ENCODE assay signal across 8 cellular contexts in the genomic region with DNA sequence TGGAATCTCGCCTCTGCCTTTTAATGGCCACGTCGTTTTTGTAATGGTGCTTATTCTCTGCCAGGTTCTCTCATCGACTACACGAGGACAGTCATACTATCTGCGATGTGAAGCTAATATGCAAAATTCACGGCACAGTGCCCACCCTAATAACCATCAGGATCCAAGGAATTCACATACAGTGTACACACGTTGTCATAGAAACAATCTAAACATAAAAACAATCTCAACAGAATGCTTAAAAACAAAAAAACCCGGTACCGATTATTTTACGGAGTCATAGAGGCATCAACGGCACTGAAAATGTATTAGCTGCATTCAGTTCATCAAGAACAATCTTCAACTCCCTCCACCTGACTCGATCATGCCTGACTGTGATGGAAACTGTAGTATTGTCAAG. TPM values are rescaled to one million over a fixed set of nuclear protein-coding genes. Genes with fewer than 3 reads are reported as not detected.
DNase-seq lines count a peak whose midpoint lies in the region; ATAC-seq, FAIRE-seq and TF ChIP-seq lines count a peak whose summit lies in the region.

No MANE protein-coding gene starts in this region.

- DNase-seq in heart left ventricle: no peak
- no peak for DNase-seq in Right ventricle myocardium inferior (ENCODE audit: missing footprints)
- no peak for DNase-seq in HL-60 (ENCODE audit: low read depth in 1 of 2, low spot score in 1 of 2)
- peak; percentile 35 for DNase-seq in astrocyte (ENCODE audit: low read depth)
- DNase-seq in kidney epithelial cell (ENCODE audit: low read depth): no peak
- DNase-seq in foreskin melanocyte: no peak
- no peak for DNase-seq in NCI-H2171 treated with DMSO at 0.1 percent for 48 hours (lab: John Stamatoyannopoulos, UW)

- H3K79me2 ChIP-seq in astrocyte (ENCODE audit: insufficient read depth, low read length): peaks cover 17% of the 10 kb centered on the region

- H3K4me3 Mint-ChIP-seq in astrocyte (ENCODE audit: unreplicated experiment): peak overlapping the region; percentile 99

- TF ChIP-seq POLR2A in heart left ventricle (IDR thresholded peaks at IDR 0.05): no peak

- H3K9me3 ChIP-seq in heart left ventricle (peaks cover 0 to 4% (median 0%) of the 10 kb centered on the region in 12 donors), astrocyte (ENCODE audit: insufficient read depth, low read depth, low read length) (no peaks in the 10 kb centered on the region)

- no peak for FAIRE-seq in astrocyte (lab: Jason Lieb, UNC)

- intact Hi-C loops in heart left ventricle (cut with DNase I) (loop anchor here in 8 of 10 donors (2.0 to 10.0 kb wide), 12 partner anchors 89 to 641 kb away; a partner anchor contains a TSS), Right ventricle myocardium inferior (cut with DNase I) (loop anchor here (5.0 to 10.0 kb wide), 5 partner anchors 92 to 631 kb away; a partner anchor contains a TSS)

- H3K4me1 Mint-ChIP-seq in astrocyte (ENCODE audit: low read depth, unreplicated experiment): peaks cover 21% of the 10 kb centered on the region

- H3K9ac ChIP-seq in astrocyte (ENCODE audit: low read length): peak overlapping the region; percentile 90

- 8 to 11% (median 10%) methylated on average over 13 of the region's 13 CpGs for WGBS in heart left ventricle, 4 donors

- H3K4me3 ChIP-seq in heart left ventricle: peak overlapping the region; percentile 47 to 87 (median 66)
- H3K4me3 ChIP-seq in HL-60 (replicated peaks; ENCODE audit: insufficient read depth, low read length): peak overlapping the region; percentile 66
- H3K4me3 ChIP-seq in astrocyte (ENCODE audit: insufficient read depth, low read depth, low read length): peak overlapping the region; percentile 93
- H3K4me3 ChIP-seq in kidney epithelial cell (ENCODE audit: low read depth, low read length): peak overlapping the region; percentile 76

- H2AFZ ChIP-seq in astrocyte (ENCODE audit: low read depth, low read length): peak overlapping the region; percentile 97

- H4K20me1 ChIP-seq in astrocyte (ENCODE audit: insufficient read depth, low read length): no peaks in the 10 kb centered on the region

- H3K27ac Mint-ChIP-seq in astrocyte (ENCODE audit: unreplicated experiment): peak overlapping the region; percentile 99

- H3K4me1 ChIP-seq in heart left ventricle (peaks cover 0 to 19% (median 12%) of the 10 kb centered on the region in 12 donors), astrocyte (ENCODE audit: insufficient read depth, low read length) (peaks cover 4% of the 10 kb centered on the region)

- H3K27ac ChIP-seq in heart left ventricle (peak overlapping the region; percentile 21 to 96 (median 90)), HL-60 (replicated peaks) (peak overlapping the region; percentile 90), astrocyte (ENCODE audit: low read depth, low read length) (peak overlapping the region; percentile 90), temporal lobe (ENCODE audit: low read depth, low read length) (peak overlapping the region; percentile 71)

- TF ChIP-seq CTCF in heart left ventricle (IDR thresholded peaks at IDR 0.05): no peak
- no peak for TF ChIP-seq CTCF in HL-60 (IDR thresholded peaks at IDR 0.05; ENCODE audit: insufficient read depth, low read length)
- no peak for TF ChIP-seq CTCF in astrocyte (IDR thresholded peaks at IDR 0.05; ENCODE audit: insufficient read depth, low read depth, low read length)
- TF ChIP-seq CTCF in kidney epithelial cell (IDR thresholded peaks at IDR 0.05; ENCODE audit: insufficient read depth, low read length, poor library complexity, severe bottlenecking): no peak

- H3K36me3 ChIP-seq in heart left ventricle (peaks cover 0 to 16% (median 12%) of the 10 kb centered on the region in 9 donors), astrocyte (ENCODE audit: insufficient read depth, low read length) (no peaks in the 10 kb centered on the region), kidney epithelial cell (ENCODE audit: control insufficient read depth, insufficient read depth, low read length) (no peaks in the 10 kb centered on the region)

- H3K27me3 Mint-ChIP-seq in astrocyte (ENCODE audit: low read depth, unreplicated experiment): peaks cover 3% of the 10 kb centered on the region

- ATAC-seq in heart left ventricle (peak in 1 of 4 donors; percentile 1), Right ventricle myocardium inferior (no peak)

- no peaks in the 10 kb centered on the region for H3K36me3 Mint-ChIP-seq in astrocyte (ENCODE audit: low read depth, unreplicated experiment)

- H3K9me3 Mint-ChIP-seq in astrocyte (ENCODE audit: unreplicated experiment): no peaks in the 10 kb centered on the region

- peak overlapping the region; percentile 88 for H3K4me2 ChIP-seq in astrocyte (ENCODE audit: low read length)

- H3K27me3 ChIP-seq in heart left ventricle (peaks cover 0 to 5% (median 0%) of the 10 kb centered on the region in 9 donors), HL-60 (ENCODE audit: insufficient read depth, poor library complexity, severe bottlenecking) (no peaks in the 10 kb centered on the region), astrocyte (ENCODE audit: insufficient read depth, low read length) (no peaks in the 10 kb centered on the region), kidney epithelial cell (ENCODE audit: control insufficient read depth, insufficient read depth, low read length) (no peaks in the 10 kb centered on the region)

RNA-seq across cellular contexts. Expression of a gene that starts 0.7 kb away (rescaled TPM):
- total RNA-seq in heart left ventricle: 100 to 1,000 TPM in 6 of 9 donors, 10 to 100 TPM in 3; 43.7 to 137 (median 105) TPM
- 100 to 1,000 TPM in 1 of 2 donors, 10 to 100 TPM in 1; 71.8 to 146 TPM for polyA plus RNA-seq in heart left ventricle
- total RNA-seq in Right ventricle myocardium inferior: 122 TPM
- total RNA-seq in astrocyte: 52.1 and 53.8 TPM in 2 replicates
- total RNA-seq in kidney epithelial cell: 32.2 and 36.6 TPM in 2 replicates
- 13.5 TPM for total RNA-seq in temporal lobe

RNA-seq across cellular contexts. Expression of a gene that starts 59.8 kb away (rescaled TPM):
- total RNA-seq in heart left ventricle: 10 to 100 TPM; 15.2 to 58.5 (median 23.1) TPM
- 1 to 10 TPM; 1.2 to 5.7 TPM for polyA plus RNA-seq in heart left ventricle
- 31.7 TPM for total RNA-seq in Right ventricle myocardium inferior
- total RNA-seq in astrocyte: 2.2 and 3.9 TPM in 2 replicates
- total RNA-seq in kidney epithelial cell: 5.5 and 9.7 TPM in 2 replicates
- total RNA-seq in temporal lobe: 64.7 TPM
